26 cellular contexts compared by ENCODE assay signal in genomic region chr7:11751807-11752389, GRCh38.
A peak's percentile ranks its signal among the peaks of the same experiment; 100 is the strongest.
DNase-seq lines count a peak whose midpoint lies in the region; ATAC-seq and TF ChIP-seq lines count a peak whose summit lies in the region.
"Had no signal": no experiment of that assay in that cellular context is flagged by ENCODE, and none has a peak within 500 bp of the region (broad histone marks: within the 10 kb centered on the region; RNA-seq: fewer than 3 reads in every experiment).

No MANE protein-coding gene starts in this region.

- H2BK15ac ChIP-seq in mesenchymal stem cell (ENCODE audit: low read depth, poor library complexity, severe bottlenecking): no peak overlapping the region

- no peak overlapping the region for H3K4me3 Mint-ChIP-seq in endodermal cell
- H3K4me3 Mint-ChIP-seq: brain; naive thymus-derived CD8-positive, alpha-beta T cell had no signal

- H3K9ac ChIP-seq in endodermal cell (ENCODE audit: extremely low read depth, low read length, poor library complexity, severe bottlenecking) (no peak overlapping the region), mesenchymal stem cell (ENCODE audit: low read length) (no peak overlapping the region)

- no peak overlapping the region for H2AK5ac ChIP-seq in mesenchymal stem cell (ENCODE audit: low read length, severe bottlenecking)

- no peak overlapping the region for H3K14ac ChIP-seq in mesenchymal stem cell (ENCODE audit: low read length in 2 of 2)

- H3K36me3 ChIP-seq in endodermal cell (ENCODE audit: control insufficient read depth, insufficient read depth, low read length) (no peaks in the 10 kb centered on the region), mesenchymal stem cell (ENCODE audit: control insufficient read depth in 1 of 2, insufficient read depth in 2 of 2, low read depth in 1 of 2, low read length in 2 of 2) (no peaks in the 10 kb centered on the region), upper lobe of right lung (no peaks in the 10 kb centered on the region)
- H3K36me3 ChIP-seq: right atrium auricular region, SJCRH30, tibial nerve had no signal

- peak overlapping the region; percentile 40 for H3K27ac Mint-ChIP-seq in endodermal cell
- H3K27ac Mint-ChIP-seq: brain had no signal

- H2BK12ac ChIP-seq in mesenchymal stem cell (ENCODE audit: low read length in 2 of 2): no peak overlapping the region

- no peak overlapping the region for H3K4me2 ChIP-seq in mesenchymal stem cell (ENCODE audit: low read length, poor library complexity, severe bottlenecking)

- H3K4me3 ChIP-seq in LNCaP clone FGC (ENCODE audit: low read depth, low read length) (no peak overlapping the region), endodermal cell (ENCODE audit: low read length) (no peak overlapping the region), mesenchymal stem cell (ENCODE audit: insufficient read depth in 1 of 2, low read depth in 1 of 2, low read length in 2 of 2) (no peak overlapping the region), upper lobe of right lung (no peak overlapping the region)
- H3K4me3 ChIP-seq: right atrium auricular region, SJCRH30, tibial nerve had no signal

- H3K18ac ChIP-seq in mesenchymal stem cell (ENCODE audit: low read depth in 1 of 2, low read length in 2 of 2): no peak overlapping the region

- no peak overlapping the region for H2AFZ ChIP-seq in mesenchymal stem cell (ENCODE audit: low read depth, low read length)

- H3K36me3 Mint-ChIP-seq in endodermal cell (ENCODE audit: low read depth): no peaks in the 10 kb centered on the region
- H3K36me3 Mint-ChIP-seq: naive thymus-derived CD8-positive, alpha-beta T cell had no signal

- no peaks in the 10 kb centered on the region for H3K4me1 Mint-ChIP-seq in endodermal cell
- H3K4me1 Mint-ChIP-seq: naive thymus-derived CD8-positive, alpha-beta T cell had no signal

- H3K27ac ChIP-seq in endodermal cell (ENCODE audit: low read depth, low read length) (no peak overlapping the region), mesenchymal stem cell (ENCODE audit: low read length, poor library complexity, severe bottlenecking) (no peak overlapping the region), upper lobe of right lung (no peak overlapping the region)
- H3K27ac ChIP-seq: C4-2B, right atrium auricular region, SJCRH30, tibial nerve had no signal

- DNase-seq in LNCaP clone FGC (ENCODE audit: low read depth) (peak; percentile 6), endodermal cell (no peak), mesenchymal stem cell (peak; percentile 37), upper lobe of right lung (no peak), DMS79 treated with DMSO at 0.1 percent for 48 hours (lab: John Stamatoyannopoulos, UW) (no peak), NCI-H82 treated with DMSO at 0.1 percent for 48 hours (lab: John Stamatoyannopoulos, UW; ENCODE audit: unreplicated experiment) (no peak), SW 1271 (lab: John Stamatoyannopoulos, UW) (no peak)
- DNase-seq: activated CD4-positive, alpha-beta T cell treated with anti-CD3 and anti-CD28 coated beads, Interleukin-2, amount 50 U/mL, for 4 hours; activated naive CD4-positive, alpha-beta T cell treated with Interleukin-2 at 50 U/mL for 16 hours; effector CD8-positive, alpha-beta T cell; foreskin melanocyte; H7; IMR-90; midbrain; naive thymus-derived CD8-positive, alpha-beta T cell; NCI-H1048; NCI-H1694; NCI-H524 treated with DMSO at 0.1 percent for 48 hours; SJCRH30; stimulated activated CD4-positive, alpha-beta T cell treated with anti-CD3 and anti-CD28 coated beads, Interleukin-2, amount 100 ng/mL, for 24 hours; T-helper 1 cell had no signal

- no peak overlapping the region for H4K8ac ChIP-seq in mesenchymal stem cell (ENCODE audit: low read length)

- no peak overlapping the region for H2BK120ac ChIP-seq in mesenchymal stem cell (ENCODE audit: low read depth, low read length)

- no peak overlapping the region for H4K91ac ChIP-seq in mesenchymal stem cell (ENCODE audit: low read length)

- H3K23ac ChIP-seq in mesenchymal stem cell (ENCODE audit: low read length in 2 of 2): no peak overlapping the region

- H3K4ac ChIP-seq in mesenchymal stem cell (ENCODE audit: low read depth in 1 of 2, low read length in 2 of 2): no peak overlapping the region

- no peaks in the 10 kb centered on the region for H3K27me3 ChIP-seq in endodermal cell (ENCODE audit: control insufficient read depth, insufficient read depth, low read length, poor library complexity, severe bottlenecking)
- no peaks in the 10 kb centered on the region for H3K27me3 ChIP-seq in mesenchymal stem cell (ENCODE audit: control insufficient read depth in 1 of 2, insufficient read depth in 1 of 2, low read length in 2 of 2)
- no peaks in the 10 kb centered on the region for H3K27me3 ChIP-seq in upper lobe of right lung
- H3K27me3 ChIP-seq: right atrium auricular region, SJCRH30, tibial nerve had no signal

- H3K9me3 Mint-ChIP-seq in endodermal cell: no peaks in the 10 kb centered on the region

- H3K9me3 ChIP-seq in endodermal cell (ENCODE audit: control insufficient read depth, low read length) (no peaks in the 10 kb centered on the region), mesenchymal stem cell (ENCODE audit: control insufficient read depth, low read length) (no peaks in the 10 kb centered on the region), upper lobe of right lung (no peaks in the 10 kb centered on the region)
- H3K9me3 ChIP-seq: right atrium auricular region, SJCRH30, tibial nerve had no signal

- peaks cover 2% of the 10 kb centered on the region for H3K27me3 Mint-ChIP-seq in endodermal cell (ENCODE audit: insufficient read depth)
- H3K27me3 Mint-ChIP-seq: brain had no signal

- H3K79me1 ChIP-seq in mesenchymal stem cell (replicated peaks; ENCODE audit: low read length, poor library complexity, severe bottlenecking): no peaks in the 10 kb centered on the region

- TF ChIP-seq CTCF in LNCaP clone FGC (IDR thresholded peaks at IDR 0.05; ENCODE audit: control insufficient read depth, extremely low read depth, insufficient read depth) (no peak), endodermal cell (conservative IDR thresholded peaks at IDR 0.05) (no peak), upper lobe of right lung (IDR thresholded peaks at IDR 0.05) (no peak)

- H3K4me1 ChIP-seq in endodermal cell (ENCODE audit: control insufficient read depth, insufficient read depth, low read length): no peaks in the 10 kb centered on the region
- H3K4me1 ChIP-seq in mesenchymal stem cell (ENCODE audit: control insufficient read depth, insufficient read depth, low read depth, low read length): no peaks in the 10 kb centered on the region
- H3K4me1 ChIP-seq in upper lobe of right lung: no peaks in the 10 kb centered on the region
- H3K4me1 ChIP-seq: right atrium auricular region, tibial nerve had no signal

- no peak overlapping the region for H2BK5ac ChIP-seq in mesenchymal stem cell (ENCODE audit: low read depth, low read length, poor library complexity, severe bottlenecking)

- peak; percentile 86 for ATAC-seq in upper lobe of right lung
- ATAC-seq: esophagus mucosa; naive thymus-derived CD8-positive, alpha-beta T cell had no signal

- intact Hi-C loops in upper lobe of right lung (cut with DNase I): no loop called here

- WGBS in endodermal cell (ENCODE audit: insufficient coverage in 1 of 2, insufficient read length in 1 of 2), 2 experiments: 84 to 91% methylated on average over 4 to 8 of the region's 8 CpGs
- 43% methylated on average over 8 of the region's 8 CpGs for WGBS in mesenchymal stem cell

Comparison
In these comparisons a context has a peak if more than half of its experiments do, and no peak if none do; other contexts are left out.
1. DNase-seq: peak in LNCaP clone FGC (single experiment) and mesenchymal stem cell (single experiment); none in endodermal cell (single experiment), upper lobe of right lung (single experiment), DMS79 treated with DMSO at 0.1 percent for 48 hours (single experiment), NCI-H82 treated with DMSO at 0.1 percent for 48 hours (single experiment) and SW 1271 (0 of 2).